In the genomic region with DNA sequence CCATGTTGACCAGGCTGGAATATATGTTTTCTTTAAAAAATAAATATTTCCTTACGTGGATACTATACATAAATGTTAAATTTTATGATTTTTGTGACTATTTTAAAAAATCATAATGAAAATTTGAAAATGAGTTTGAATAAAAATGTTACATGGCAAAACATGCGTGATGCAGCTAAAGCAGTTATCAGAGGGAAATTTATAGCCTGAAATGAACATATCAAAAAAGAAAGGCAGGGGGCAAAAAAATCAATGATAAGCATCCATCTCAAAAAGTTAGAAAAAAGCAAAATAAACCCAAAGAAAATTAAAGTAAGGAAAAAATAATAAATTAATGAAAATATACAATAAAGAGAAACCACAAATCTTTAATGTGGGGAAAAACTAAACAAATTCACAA, we compare ENCODE assay signal across 9 cellular contexts.
"Had no signal": no experiment of that assay in that cellular context is flagged by ENCODE, and none has a peak within 500 bp of the region (broad histone marks: within the 10 kb centered on the region; RNA-seq: fewer than 3 reads in every experiment).

No MANE protein-coding gene starts in this region.

- DNase-seq: H9, HCEC 1CT, HFFc6, KG1 had no signal

- H2AFZ ChIP-seq: GM23338 had no signal

- H3K4me2 ChIP-seq: GM23338 had no signal

- H3K27ac Mint-ChIP-seq: GM23338, HFFc6 had no signal

- H3K4me3 ChIP-seq: GM23338 had no signal

- ATAC-seq: GM23338 had no signal

- FAIRE-seq: H1, H54, HTR-8/SVneo had no signal

- H3K9me3 Mint-ChIP-seq: GM23338 had no signal

- H3K4me3 Mint-ChIP-seq: GM23338, H9, HFFc6, IgD-negative memory B cell had no signal

- H3K27me3 Mint-ChIP-seq: IgD-negative memory B cell had no signal
